Comparison of ENCODE assay signal across 8 cellular contexts in genomic region chr11:96242191-96242845, GRCh38.
DNase-seq lines count a peak whose midpoint lies in the region; ATAC-seq and TF ChIP-seq lines count a peak whose summit lies in the region.

No MANE protein-coding gene starts in this region.

- H3K4me3 Mint-ChIP-seq in activated T-cell treated with anti-CD3 and anti-CD28 coated beads, Interleukin-2, amount 50 U/mL, for 72 hours: peak overlapping the region; percentile 88 to 91
- H3K4me3 Mint-ChIP-seq in activated naive CD8-positive, alpha-beta T cell treated with anti-CD3 and anti-CD28 coated beads, Interleukin-2, amount 50 U/mL, for 24 hours: peak overlapping the region; percentile 85

- intact Hi-C loops in lower lobe of right lung (cut with DNase I): no loop called here
- intact Hi-C loops in transverse colon (cut with DNase I; ENCODE audit: low total_unique reads): loop anchor here (5.0 to 10.0 kb wide), 2 partner anchors 92 to 405 kb away; no protein-coding TSS in a partner anchor
- intact Hi-C loops in lower leg skin (cut with DNase I; ENCODE audit: low total_unique reads): no loop called here

- H3K4me1 ChIP-seq in lower lobe of right lung (peaks cover 60% of the 10 kb centered on the region), transverse colon (peaks cover 20 to 54% (median 38%) of the 10 kb centered on the region in 4 donors)

- H3K27me3 Mint-ChIP-seq in activated T-cell treated with anti-CD3 and anti-CD28 coated beads, Interleukin-2, amount 50 U/mL, for 72 hours (ENCODE audit: low read depth): no peaks in the 10 kb centered on the region
- H3K27me3 Mint-ChIP-seq in activated naive CD8-positive, alpha-beta T cell treated with anti-CD3 and anti-CD28 coated beads, Interleukin-2, amount 50 U/mL, for 24 hours: no peaks in the 10 kb centered on the region

- no peak for TF ChIP-seq POLR2A in transverse colon (IDR thresholded peaks at IDR 0.05)
- no peak for TF ChIP-seq POLR2A in lower leg skin (IDR thresholded peaks at IDR 0.05)

- H3K9me3 Mint-ChIP-seq in activated T-cell treated with anti-CD3 and anti-CD28 coated beads, Interleukin-2, amount 50 U/mL, for 72 hours: no peaks in the 10 kb centered on the region
- no peaks in the 10 kb centered on the region for H3K9me3 Mint-ChIP-seq in activated naive CD8-positive, alpha-beta T cell treated with anti-CD3 and anti-CD28 coated beads, Interleukin-2, amount 50 U/mL, for 24 hours

- H3K4me3 ChIP-seq in lower lobe of right lung (peak overlapping the region; percentile 56), transverse colon (peak overlapping the region in 1 of 4 donors; percentile 54), lower leg skin (ENCODE audit: low read depth, poor library complexity, severe bottlenecking) (no peak overlapping the region)

- no peak for DNase-seq in activated T-cell treated with anti-CD3 and anti-CD28 coated beads, Interleukin-2, amount 50 U/mL, for 72 hours
- DNase-seq in activated T-cell treated with anti-CD3 and anti-CD28 coated beads for 4 hours (no peak), lower lobe of right lung (no peak), transverse colon (no peak), lower leg skin (ENCODE audit: low spot score in 2 of 2) (no peak)
- DNase-seq in activated naive CD8-positive, alpha-beta T cell treated with anti-CD3 and anti-CD28 coated beads, Interleukin-2, amount 50 U/mL, for 24 hours: no peak

- H3K27ac ChIP-seq in lower lobe of right lung (peak overlapping the region; percentile 86), transverse colon (peak overlapping the region; percentile 85 to 93 (median 92))

- H3K36me3 Mint-ChIP-seq in activated T-cell treated with anti-CD3 and anti-CD28 coated beads, Interleukin-2, amount 50 U/mL, for 72 hours (ENCODE audit: insufficient read depth in 2 of 2): no peaks in the 10 kb centered on the region
- no peaks in the 10 kb centered on the region for H3K36me3 Mint-ChIP-seq in activated naive CD8-positive, alpha-beta T cell treated with anti-CD3 and anti-CD28 coated beads, Interleukin-2, amount 50 U/mL, for 24 hours (ENCODE audit: low read depth)

- no peak for ATAC-seq in activated T-cell treated with anti-CD3 and anti-CD28 coated beads, Interleukin-2, amount 50 U/mL, for 72 hours (replicated peaks in 1 of 2)
- no peak for ATAC-seq in activated naive CD8-positive, alpha-beta T cell treated with anti-CD3 and anti-CD28 coated beads, Interleukin-2, amount 50 U/mL, for 24 hours
- ATAC-seq in lower lobe of right lung: peak in 1 of 2 donors; percentile 32
- ATAC-seq in GM21423 (IDR thresholded peaks at IDR 0.05; ENCODE audit: unreplicated experiment): no peak
- ATAC-seq in GM18907 (IDR thresholded peaks at IDR 0.05; ENCODE audit: unreplicated experiment): no peak

- 36 to 59% methylated on average over 2 of the region's 2 CpGs for WGBS in transverse colon (ENCODE audit: low coverage in 1 of 2), 2 donors
- WGBS in lower leg skin, 2 donors: 37 to 38% methylated on average over 2 of the region's 2 CpGs

- H3K4me1 Mint-ChIP-seq in activated T-cell treated with anti-CD3 and anti-CD28 coated beads, Interleukin-2, amount 50 U/mL, for 72 hours (ENCODE audit: low read depth): peaks cover 58% of the 10 kb centered on the region
- H3K4me1 Mint-ChIP-seq in activated naive CD8-positive, alpha-beta T cell treated with anti-CD3 and anti-CD28 coated beads, Interleukin-2, amount 50 U/mL, for 24 hours: peaks cover 59% of the 10 kb centered on the region

- no peak for TF ChIP-seq CTCF in lower lobe of right lung (IDR thresholded peaks at IDR 0.05)
- TF ChIP-seq CTCF in transverse colon (IDR thresholded peaks at IDR 0.05): no peak
- no peak for TF ChIP-seq CTCF in lower leg skin (IDR thresholded peaks at IDR 0.05)

- H3K9me3 ChIP-seq in lower lobe of right lung (no peaks in the 10 kb centered on the region), transverse colon (no peaks in the 10 kb centered on the region)

- no peak for TF ChIP-seq EP300 in transverse colon (IDR thresholded peaks at IDR 0.05; ENCODE audit: low read depth)

- in situ Hi-C loops in transverse colon (cut with MboI; ENCODE audit: low pct_ligation_motif_present in 1 of 4, low pct_unique_long_range_greater_than_20kb in 1 of 4, low sequenced_read_pairs in 3 of 4): loop anchor here in 3 of 4 donors (25.0 kb wide), 1 partner anchor 95 kb away; the partner anchor contains the start of gene MAML2 (in 3 of the 3)

- peak overlapping the region; percentile 85 for H3K27ac Mint-ChIP-seq in activated T-cell treated with anti-CD3 and anti-CD28 coated beads, Interleukin-2, amount 50 U/mL, for 72 hours
- H3K27ac Mint-ChIP-seq in activated naive CD8-positive, alpha-beta T cell treated with anti-CD3 and anti-CD28 coated beads, Interleukin-2, amount 50 U/mL, for 24 hours: peak overlapping the region; percentile 80

- H3K36me3 ChIP-seq in lower lobe of right lung: no peaks in the 10 kb centered on the region
- no peaks in the 10 kb centered on the region for H3K36me3 ChIP-seq in transverse colon

- H3K27me3 ChIP-seq in lower lobe of right lung (ENCODE audit: low read depth) (no peaks in the 10 kb centered on the region), transverse colon (no peaks in the 10 kb centered on the region)
